Comparison of ENCODE assay signal across 10 cellular contexts in the genomic region with DNA sequence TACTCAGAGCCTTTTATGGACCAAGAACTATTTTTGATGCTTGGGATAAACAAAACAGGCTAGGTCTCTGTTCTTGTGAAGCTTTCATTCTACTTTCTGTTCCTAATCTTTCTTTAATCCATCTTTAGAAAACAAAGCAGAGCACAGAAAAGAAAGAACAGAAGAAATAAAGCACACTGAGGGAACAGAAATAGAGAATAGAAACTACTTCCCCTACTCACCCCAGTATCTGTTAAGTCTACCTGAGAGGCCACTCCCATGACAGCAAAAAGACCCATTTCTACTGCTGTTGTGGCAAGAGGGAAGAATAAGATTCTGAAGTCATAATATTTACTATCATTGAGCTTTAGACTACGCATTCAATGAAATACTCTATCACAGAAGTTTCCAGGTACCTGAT. TPM values are rescaled to one million over a fixed set of nuclear protein-coding genes. Genes with fewer than 3 reads are reported as not detected.
DNase-seq lines count a peak whose midpoint lies in the region; ATAC-seq and TF ChIP-seq lines count a peak whose summit lies in the region.
"Had no signal": no experiment of that assay in that cellular context is flagged by ENCODE, and none has a peak within 500 bp of the region (broad histone marks: within the 10 kb centered on the region; RNA-seq: fewer than 3 reads in every experiment).

No MANE protein-coding gene starts in this region.

- peaks cover 65% of the 10 kb centered on the region for H3K4me1 Mint-ChIP-seq in activated naive CD4-positive, alpha-beta T cell treated with anti-CD3 and anti-CD28 coated beads, Interleukin-2, amount 10 ng/mL, durations not matched to agents 7 days and 5 days
- peaks cover 49% of the 10 kb centered on the region for H3K4me1 Mint-ChIP-seq in activated CD8-positive, alpha-beta T cell treated with anti-CD3 and anti-CD28 coated beads, Interleukin-2, amount 10 ng/mL, durations not matched to agents 7 days and 5 days (ENCODE audit: low read depth)

- H3K4me1 ChIP-seq in upper lobe of left lung: peaks cover 12 to 42% (median 21%) of the 10 kb centered on the region in 4 donors

- POLR2A ChIA-PET in activated CD8-positive, alpha-beta T cell treated with anti-CD3 and anti-CD28 coated beads, Interleukin-2, amount 10 ng/mL, durations not matched to agents 7 days and 5 days (lab: Charles Lee): interaction anchor here (2.8 kb wide), 1 partner anchor 9 kb away, joined by 13 read pairs; the partner anchor contains the start of gene RFC1

- TF ChIP-seq POLR2A in upper lobe of left lung (IDR thresholded peaks at IDR 0.05): no peak

- CTCF ChIA-PET in activated naive CD4-positive, alpha-beta T cell treated with anti-CD3 and anti-CD28 coated beads, Interleukin-2, amount 10 ng/mL, durations not matched to agents 7 days and 5 days (lab: Charles Lee): interaction anchor here (1.3 kb wide), 1 partner anchor 12 kb away, joined by 4 read pairs; no protein-coding TSS in a partner anchor
- CTCF ChIA-PET in activated CD8-positive, alpha-beta T cell treated with anti-CD3 and anti-CD28 coated beads, Interleukin-2, amount 10 ng/mL, durations not matched to agents 7 days and 5 days (lab: Charles Lee): interaction anchor here (1.4 kb wide), 1 partner anchor 8 kb away, joined by 5 read pairs; no protein-coding TSS in a partner anchor

- ATAC-seq in HG03135 (IDR thresholded peaks at IDR 0.05; ENCODE audit: unreplicated experiment) (peak; percentile 34), upper lobe of left lung (ENCODE audit: low FRiP score in 2 of 2) (no peak)
- no peak for ATAC-seq in activated CD8-positive, alpha-beta T cell treated with anti-CD3 and anti-CD28 coated beads, Interleukin-2, amount 10 ng/mL, durations not matched to agents 7 days and 5 days

- peak overlapping the region; percentile 83 for H3K27ac Mint-ChIP-seq in activated naive CD4-positive, alpha-beta T cell treated with anti-CD3 and anti-CD28 coated beads, Interleukin-2, amount 10 ng/mL, durations not matched to agents 7 days and 5 days
- H3K27ac Mint-ChIP-seq in activated CD8-positive, alpha-beta T cell treated with anti-CD3 and anti-CD28 coated beads, Interleukin-2, amount 10 ng/mL, durations not matched to agents 7 days and 5 days: peak overlapping the region; percentile 74

- H3K36me3 Mint-ChIP-seq in activated naive CD4-positive, alpha-beta T cell treated with anti-CD3 and anti-CD28 coated beads, Interleukin-2, amount 10 ng/mL, durations not matched to agents 7 days and 5 days: peaks cover 18% of the 10 kb centered on the region
- peaks cover 37% of the 10 kb centered on the region for H3K36me3 Mint-ChIP-seq in activated CD8-positive, alpha-beta T cell treated with anti-CD3 and anti-CD28 coated beads, Interleukin-2, amount 10 ng/mL, durations not matched to agents 7 days and 5 days (ENCODE audit: low read depth)

- H3K27me3 ChIP-seq in upper lobe of left lung: no peaks in the 10 kb centered on the region

- no peak overlapping the region for H3K4me3 ChIP-seq in upper lobe of left lung

- DNase-seq in activated naive CD4-positive, alpha-beta T cell treated with anti-CD3 and anti-CD28 coated beads, Interleukin-2, amount 10 ng/mL, durations not matched to agents 7 days and 5 days: no peak
- no peak for DNase-seq in activated naive CD4-positive, alpha-beta T cell (lab: John Stamatoyannopoulos, UW)
- DNase-seq in activated CD8-positive, alpha-beta T cell treated with anti-CD3 and anti-CD28 coated beads, Interleukin-2, amount 10 ng/mL, durations not matched to agents 7 days and 5 days: no peak
- no peak for DNase-seq in upper lobe of left lung
- DNase-seq in dermis blood vessel endothelial cell: no peak
- DNase-seq in cerebellar nuclear complex (lab: John Stamatoyannopoulos, UW): no peak
- no peak for DNase-seq in nucleus accumbens (lab: John Stamatoyannopoulos, UW)
- DNase-seq: NCI-H2107, trophoblast cell had no signal

- WGBS in upper lobe of left lung, 2 donors: 88% methylated on average over 1 of the region's 1 CpG

- H3K27me3 Mint-ChIP-seq in activated naive CD4-positive, alpha-beta T cell treated with anti-CD3 and anti-CD28 coated beads, Interleukin-2, amount 10 ng/mL, durations not matched to agents 7 days and 5 days: no peaks in the 10 kb centered on the region
- H3K27me3 Mint-ChIP-seq in activated CD8-positive, alpha-beta T cell treated with anti-CD3 and anti-CD28 coated beads, Interleukin-2, amount 10 ng/mL, durations not matched to agents 7 days and 5 days (ENCODE audit: low read depth): no peaks in the 10 kb centered on the region

- no peak for TF ChIP-seq CTCF in upper lobe of left lung (IDR thresholded peaks at IDR 0.05)

- H3K36me3 ChIP-seq in upper lobe of left lung: peaks cover 0 to 4% (median 2%) of the 10 kb centered on the region in 4 donors

- no peak overlapping the region for H3K4me3 Mint-ChIP-seq in activated naive CD4-positive, alpha-beta T cell treated with anti-CD3 and anti-CD28 coated beads, Interleukin-2, amount 10 ng/mL, durations not matched to agents 7 days and 5 days
- no peak overlapping the region for H3K4me3 Mint-ChIP-seq in activated CD8-positive, alpha-beta T cell treated with anti-CD3 and anti-CD28 coated beads, Interleukin-2, amount 10 ng/mL, durations not matched to agents 7 days and 5 days

- TF ChIP-seq EP300 in upper lobe of left lung (IDR thresholded peaks at IDR 0.05): no peak

- H3K9me3 ChIP-seq in upper lobe of left lung: no peaks in the 10 kb centered on the region

- peak overlapping the region in 3 of 4 donors; percentile 15 to 45 (median 40) for H3K27ac ChIP-seq in upper lobe of left lung

- no peaks in the 10 kb centered on the region for H3K9me3 Mint-ChIP-seq in activated naive CD4-positive, alpha-beta T cell treated with anti-CD3 and anti-CD28 coated beads, Interleukin-2, amount 10 ng/mL, durations not matched to agents 7 days and 5 days
- no peaks in the 10 kb centered on the region for H3K9me3 Mint-ChIP-seq in activated CD8-positive, alpha-beta T cell treated with anti-CD3 and anti-CD28 coated beads, Interleukin-2, amount 10 ng/mL, durations not matched to agents 7 days and 5 days (ENCODE audit: insufficient read depth)

RNA-seq across cellular contexts. Expression of gene RFC1, which starts 9.2 kb away (rescaled TPM):
- 10 to 100 TPM; 79.6 to 82.2 TPM for total RNA-seq in activated CD8-positive, alpha-beta T cell treated with anti-CD3 and anti-CD28 coated beads, Interleukin-2, amount 10 ng/mL, durations not matched to agents 7 days and 5 days
- total RNA-seq in upper lobe of left lung: 100 to 1,000 TPM in 1 of 6 donors, 10 to 100 TPM in 5; 33.0 to 127 (median 44.4) TPM
- 46.3 and 71.7 TPM in 2 replicates for total RNA-seq in dermis blood vessel endothelial cell

RNA-seq across cellular contexts. Expression of gene KLB, which starts 49.7 kb away (rescaled TPM):
- not detected for total RNA-seq in activated CD8-positive, alpha-beta T cell treated with anti-CD3 and anti-CD28 coated beads, Interleukin-2, amount 10 ng/mL, durations not matched to agents 7 days and 5 days
- total RNA-seq in upper lobe of left lung (1 to 10 TPM in 3 of 6 donors, under 1 TPM in 3; 0.20 to 9.0 (median 0.84) TPM), dermis blood vessel endothelial cell (under 0.01 TPM in 1 of 2 replicates, not detected in the other)
